17 cellular contexts compared by ENCODE assay signal in the genomic region with DNA sequence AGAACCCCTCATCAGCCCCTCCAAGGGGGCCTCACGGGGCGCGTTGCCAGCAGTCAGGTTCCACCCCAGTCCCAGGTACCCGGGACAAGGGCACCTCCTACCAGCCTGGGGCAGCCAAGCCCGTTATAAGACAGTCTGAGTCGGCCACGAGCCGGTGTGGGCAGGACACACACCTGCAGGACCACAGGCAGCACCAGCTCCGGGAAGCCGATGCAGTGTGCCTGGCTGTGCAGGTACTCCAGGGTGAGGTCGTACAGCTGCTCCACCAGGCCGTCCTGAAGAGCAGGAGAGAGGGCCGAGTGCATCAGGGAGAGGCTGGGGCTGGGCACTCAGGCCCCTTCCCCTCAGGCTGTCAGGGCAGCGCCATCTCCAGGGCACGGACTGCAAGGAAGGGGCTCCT. TPM values are rescaled to one million over a fixed set of nuclear protein-coding genes. Genes with fewer than 3 reads are reported as not detected.
DNase-seq lines count a peak whose midpoint lies in the region; ATAC-seq and TF ChIP-seq lines count a peak whose summit lies in the region.
"Had no signal": no experiment of that assay in that cellular context is flagged by ENCODE, and none has a peak within 500 bp of the region (broad histone marks: within the 10 kb centered on the region; RNA-seq: fewer than 3 reads in every experiment).

No MANE protein-coding gene starts in this region.

- TF ChIP-seq CTCF in H9 (conservative IDR thresholded peaks at IDR 0.05) (peak; percentile 17; the same call in 1 of the 3 replicates), WERI-Rb-1 (IDR thresholded peaks at IDR 0.05; ENCODE audit: low read depth, low read length) (0 out of 2 replicates have a peak, but pooled peaks have one; percentile 11)

- ATAC-seq in HG03565 (IDR thresholded peaks at IDR 0.05; ENCODE audit: unreplicated experiment): no peak
- ATAC-seq: GM12878 had no signal

- no peaks in the 10 kb centered on the region for H3K9me3 ChIP-seq in H9 (ENCODE audit: control insufficient read depth, low read depth, low read length)
- no peaks in the 10 kb centered on the region for H3K9me3 ChIP-seq in WERI-Rb-1 (ENCODE audit: severe bottlenecking)
- H3K9me3 ChIP-seq: BLaER1 had no signal

- H3K36me3 ChIP-seq in WERI-Rb-1: peaks cover 89% of the 10 kb centered on the region

- DNase-seq in H9 (no peak), WERI-Rb-1 (no peak), NCI-H1105 treated with DMSO at 0.1 percent for 48 hours (lab: John Stamatoyannopoulos, UW) (no peak)
- DNase-seq: 8988T; CD4-positive, alpha-beta memory T cell; DMS 273 treated with DMSO at 0.1 percent for 48 hours; DMS53; DND-41; EL; GOT3; H7 had no signal

- H2AFZ ChIP-seq in H9 (ENCODE audit: low read length): no peak overlapping the region

- H3K9ac ChIP-seq in H9 (ENCODE audit: extremely low read depth, insufficient read length, low read length): no peak overlapping the region
- H3K9ac ChIP-seq: BLaER1 had no signal

- H3K27me3 Mint-ChIP-seq in H9 (ENCODE audit: low read depth): peaks cover 11% of the 10 kb centered on the region
- H3K27me3 Mint-ChIP-seq: CD4-positive, alpha-beta memory T cell had no signal

- H4K8ac ChIP-seq in H9 (replicated peaks; ENCODE audit: insufficient read length, low read depth, low read length): no peak overlapping the region

- no peaks in the 10 kb centered on the region; a peak in 1 of 5 replicates for H3K9me3 Mint-ChIP-seq in H9

- H4K91ac ChIP-seq in H9 (ENCODE audit: insufficient read length, low read depth, low read length): no peak overlapping the region

- H4K5ac ChIP-seq in H9 (ENCODE audit: insufficient read length, low read depth, low read length): no peak overlapping the region

- no peak overlapping the region for H3K56ac ChIP-seq in H9 (ENCODE audit: insufficient read length, low read depth, low read length)

- peaks cover 0 to 18% of the 10 kb centered on the region in 2 experiments; a peak in 2 of 4 replicates for H3K4me1 Mint-ChIP-seq in H9
- H3K4me1 Mint-ChIP-seq: CD14-positive monocyte had no signal

- H4K20me1 ChIP-seq in H9 (ENCODE audit: control insufficient read depth, insufficient read depth, insufficient read length): no peaks in the 10 kb centered on the region

- H3K18ac ChIP-seq in H9 (ENCODE audit: insufficient read length, low read depth, low read length): no peak overlapping the region

- H3K36me3 Mint-ChIP-seq in H9 (ENCODE audit: insufficient read depth in 1 of 3, low read depth in 3 of 3): peaks cover 33 to 77% (median 61%) of the 10 kb centered on the region in 3 experiments; a peak in 6 of 7 replicates

- no peak overlapping the region for H3T11ph ChIP-seq in H9 (ENCODE audit: low read length)

- no peak overlapping the region for H3K4ac ChIP-seq in H9 (ENCODE audit: low read depth, low read length)

- H2BK20ac ChIP-seq in H9 (ENCODE audit: low read depth, low read length, poor library complexity, severe bottlenecking): no peak overlapping the region

- no peak overlapping the region for H2BK12ac ChIP-seq in H9 (ENCODE audit: insufficient read length, low read depth, low read length)

- no peaks in the 10 kb centered on the region for H3K4me1 ChIP-seq in H9 (ENCODE audit: insufficient read depth, low read length)

- H2BK5ac ChIP-seq in H9 (ENCODE audit: insufficient read length, low read length): no peak overlapping the region

- H3K4me3 Mint-ChIP-seq in H9: no peak overlapping the region
- H3K4me3 Mint-ChIP-seq: CD14-positive monocyte had no signal

- H3K79me1 ChIP-seq in H9 (ENCODE audit: insufficient read depth, low read depth, low read length, poor library complexity, severe bottlenecking): no peaks in the 10 kb centered on the region

- H3K23me2 ChIP-seq in H9 (ENCODE audit: insufficient read length, low read depth, low read length, poor library complexity, severe bottlenecking): no peaks in the 10 kb centered on the region

- no CpG with 5 or more reads among the region's 15 CpGs for WGBS in H9 (ENCODE audit: extremely low coverage, insufficient read length, low lambda C conversion rate)

- no peak overlapping the region for H3K14ac ChIP-seq in H9 (ENCODE audit: insufficient read depth, low read length)

- no peaks in the 10 kb centered on the region for H3K79me2 ChIP-seq in H9 (ENCODE audit: insufficient read depth, low read length)

- H3K4me2 ChIP-seq in H9 (ENCODE audit: insufficient read depth, insufficient read length, low read length): no peak overlapping the region
- H3K4me2 ChIP-seq: BLaER1 had no signal

- no peak overlapping the region for H3K4me3 ChIP-seq in WERI-Rb-1 (ENCODE audit: low read depth, low read length)
- H3K4me3 ChIP-seq: BLaER1, GM12878 had no signal

- no peak overlapping the region for H2BK15ac ChIP-seq in H9 (ENCODE audit: low read depth, low read length)

- H3K27ac Mint-ChIP-seq in H9: no peak overlapping the region
- H3K27ac Mint-ChIP-seq: CD14-positive monocyte; CD4-positive, alpha-beta memory T cell had no signal

- H2BK120ac ChIP-seq in H9 (ENCODE audit: low read depth, low read length, poor library complexity, severe bottlenecking): no peak overlapping the region

- H3K23ac ChIP-seq in H9 (ENCODE audit: insufficient read length, low read depth, low read length): no peak overlapping the region

- H3K27me3 ChIP-seq in H9 (ENCODE audit: insufficient read depth, low read length): peaks cover 2% of the 10 kb centered on the region; the same call in 1 of the 2 replicates
- no peaks in the 10 kb centered on the region for H3K27me3 ChIP-seq in WERI-Rb-1 (ENCODE audit: insufficient read depth, low read depth, severe bottlenecking)

- H3K27ac ChIP-seq in H9 (ENCODE audit: insufficient read length, low read depth, low read length): no peak overlapping the region
- H3K27ac ChIP-seq in WERI-Rb-1: no peak overlapping the region
- H3K27ac ChIP-seq: BLaER1 had no signal

- H2AK5ac ChIP-seq in H9 (ENCODE audit: insufficient read length, low read length): no peak overlapping the region

RNA-seq across cellular contexts. Expression of a gene that starts 11.1 kb away (rescaled TPM):
- 130 and 138 TPM in 2 replicates for total RNA-seq in H9 (2021)

RNA-seq across cellular contexts. Expression of a gene that starts 12.4 kb away (rescaled TPM):
- 41.4 TPM in 2 replicates for total RNA-seq in H9 (2021)

RNA-seq across cellular contexts. Expression of a gene that starts 18.3 kb away (rescaled TPM):
- total RNA-seq in H9 (2021): 2.0 and 3.0 TPM in 2 replicates
- total RNA-seq: A673 had no signal

RNA-seq across cellular contexts. Expression of a gene that starts 24.2 kb away (rescaled TPM):
- 13.5 and 15.7 TPM in 2 replicates for total RNA-seq in H9 (2021)
- total RNA-seq: CD4-positive, alpha-beta memory T cell; GM12878; HT-29 had no signal

RNA-seq across cellular contexts. Expression of a gene that starts 33.9 kb away (rescaled TPM):
- not detected in 2 replicates for total RNA-seq in H9 (2021)
- total RNA-seq: A673; CD4-positive, alpha-beta memory T cell; GM12878; H7 had no signal
